29 cellular contexts compared by ENCODE assay signal in genomic region chr18:33074125-33074524, GRCh38.
"Had no signal": no experiment of that assay in that cellular context is flagged by ENCODE, and none has a peak within 500 bp of the region (broad histone marks: within the 10 kb centered on the region; RNA-seq: fewer than 3 reads in every experiment).

No MANE protein-coding gene starts in this region.

- H3K4me1 ChIP-seq: stomach, suprapubic skin, testis, thyroid gland, tibial artery, tibial nerve, transverse colon, upper lobe of left lung, upper lobe of right lung, uterus, vagina had no signal

- H3K9me3 Mint-ChIP-seq: stimulated activated memory B cell treated with anti-CD40 and anti-IgM and Interleukin-4, amounts not matched to agents 10 μg/mL and 1 μg/mL and 100 μg/mL, for 72 hours; type B pancreatic cell had no signal

- H3K4me1 Mint-ChIP-seq: stimulated activated effector memory CD8-positive, alpha-beta T cell treated with anti-CD3 and anti-CD28 coated beads, Interleukin-12 subunit alpha, Interleukin-12 subunit beta, amount 100 ng/mL, for 72 hours; stimulated activated memory B cell treated with anti-CD40 and anti-IgM and Interleukin-4, amounts not matched to agents 10 μg/mL and 1 μg/mL and 100 μg/mL, for 72 hours; stimulated activated naive B cell treated with anti-CD40 and anti-IgM and Interleukin-4, amounts not matched to agents 10 μg/mL and 1 μg/mL and 100 μg/mL, for 72 hours; stimulated activated naive CD8-positive, alpha-beta T cell treated with anti-CD3 and anti-CD28 coated beads, Interleukin-15, amount 100 ng/mL, for 72 hours had no signal

- DNase-seq: stimulated activated CD4-positive, alpha-beta T cell treated with anti-CD3 and anti-CD28 coated beads, Interleukin-2, amount 100 ng/mL, for 48 hours; stimulated activated CD4-positive, alpha-beta T cell treated with anti-CD3 and anti-CD28 coated beads, Interleukin-4, amount 100 ng/mL, for 1 hour; stimulated activated CD4-positive, alpha-beta T cell treated with anti-CD3 and anti-CD28 coated beads, Interleukin-4, amount 100 ng/mL, for 24 hours; stimulated activated CD4-positive, alpha-beta T cell treated with anti-CD3 and anti-CD28 coated beads, Interleukin-4, amount 100 ng/mL, for 4 hours; stimulated activated CD8-positive, alpha-beta memory T cell treated with anti-CD3 and anti-CD28 coated beads, Interleukin-4, amount 100 ng/mL, for 48 hours; stimulated activated naive B cell treated with anti-CD40 and anti-IgM and Interleukin-4, amounts not matched to agents 10 μg/mL and 1 μg/mL and 100 μg/mL, for 72 hours; stimulated activated naive CD4-positive, alpha-beta T cell; stimulated activated naive CD4-positive, alpha-beta T cell treated with Interleukin-2 at 50 U/mL for 16 hours; stimulated activated naive CD8-positive, alpha-beta T cell treated with anti-CD3 and anti-CD28 coated beads, Interleukin-15, amount 100 ng/mL, for 72 hours; stimulated activated naive CD8-positive, alpha-beta T cell treated with anti-CD3 and anti-CD28 coated beads, Interleukin-15, Interleukin-2, amounts not matched to agents 100 U/mL and 50 U/mL, for 24 hours; stomach; substantia nigra; testis; thyroid gland; tibial artery; transverse colon; trophoblast cell; upper lobe of left lung; upper lobe of right lung; uterus had no signal

- ATAC-seq: stimulated activated effector memory CD8-positive, alpha-beta T cell treated with anti-CD3 and anti-CD28 coated beads, Interleukin-12 subunit alpha, Interleukin-12 subunit beta, amount 100 ng/mL, for 72 hours; stimulated activated memory B cell treated with anti-CD40 and anti-IgM and Interleukin-4, amounts not matched to agents 10 μg/mL and 1 μg/mL and 100 μg/mL, for 72 hours; stimulated activated naive B cell treated with anti-CD40 and anti-IgM and Interleukin-4, amounts not matched to agents 10 μg/mL and 1 μg/mL and 100 μg/mL, for 72 hours; stimulated activated naive CD8-positive, alpha-beta T cell treated with anti-CD3 and anti-CD28 coated beads, Interleukin-15, amount 100 ng/mL, for 72 hours; stimulated activated naive CD8-positive, alpha-beta T cell treated with anti-CD3 and anti-CD28 coated beads, Interleukin-15, Interleukin-2, amounts not matched to agents 100 U/mL and 50 U/mL, for 24 hours; upper lobe of right lung had no signal

- H3K27ac Mint-ChIP-seq: stimulated activated effector memory CD8-positive, alpha-beta T cell treated with anti-CD3 and anti-CD28 coated beads, Interleukin-12 subunit alpha, Interleukin-12 subunit beta, amount 100 ng/mL, for 72 hours; stimulated activated memory B cell treated with anti-CD40 and anti-IgM and Interleukin-4, amounts not matched to agents 10 μg/mL and 1 μg/mL and 100 μg/mL, for 72 hours; stimulated activated naive B cell treated with anti-CD40 and anti-IgM and Interleukin-4, amounts not matched to agents 10 μg/mL and 1 μg/mL and 100 μg/mL, for 72 hours; stimulated activated naive CD8-positive, alpha-beta T cell treated with anti-CD3 and anti-CD28 coated beads, Interleukin-15, amount 100 ng/mL, for 72 hours; stimulated activated naive CD8-positive, alpha-beta T cell treated with anti-CD3 and anti-CD28 coated beads, Interleukin-15, Interleukin-2, amounts not matched to agents 100 ng/mL and 50 ng/mL, for 24 hours; type B pancreatic cell had no signal

- H3K4me3 ChIP-seq: stomach, suprapubic skin, testis, thoracic aorta, thyroid gland, tibial artery, tibial nerve, transverse colon, upper lobe of left lung, upper lobe of right lung, uterus, vagina had no signal

- H3K27me3 ChIP-seq: stomach, suprapubic skin, testis, thyroid gland, tibial artery, tibial nerve, transverse colon, upper lobe of left lung, upper lobe of right lung, uterus, vagina had no signal

- H3K36me3 Mint-ChIP-seq: stimulated activated effector memory CD8-positive, alpha-beta T cell treated with anti-CD3 and anti-CD28 coated beads, Interleukin-12 subunit alpha, Interleukin-12 subunit beta, amount 100 ng/mL, for 72 hours; stimulated activated memory B cell treated with anti-CD40 and anti-IgM and Interleukin-4, amounts not matched to agents 10 μg/mL and 1 μg/mL and 100 μg/mL, for 72 hours; stimulated activated naive B cell treated with anti-CD40 and anti-IgM and Interleukin-4, amounts not matched to agents 10 μg/mL and 1 μg/mL and 100 μg/mL, for 72 hours; type B pancreatic cell had no signal

- H3K27ac ChIP-seq: stomach, suprapubic skin, testis, thoracic aorta, thyroid gland, tibial artery, tibial nerve, transverse colon, upper lobe of left lung, upper lobe of right lung, uterus, vagina had no signal

- H3K9me3 ChIP-seq: stomach, suprapubic skin, testis, thoracic aorta, thyroid gland, tibial artery, transverse colon, upper lobe of left lung, upper lobe of right lung, uterus, vagina had no signal

- H3K27me3 Mint-ChIP-seq: stimulated activated memory B cell treated with anti-CD40 and anti-IgM and Interleukin-4, amounts not matched to agents 10 μg/mL and 1 μg/mL and 100 μg/mL, for 72 hours; stimulated activated naive CD8-positive, alpha-beta T cell treated with anti-CD3 and anti-CD28 coated beads, Interleukin-15, amount 100 ng/mL, for 72 hours; stimulated activated naive CD8-positive, alpha-beta T cell treated with anti-CD3 and anti-CD28 coated beads, Interleukin-15, Interleukin-2, amounts not matched to agents 100 ng/mL and 50 ng/mL, for 24 hours had no signal

- FAIRE-seq: urothelium cell line had no signal

- H3K4me3 Mint-ChIP-seq: stimulated activated effector memory CD8-positive, alpha-beta T cell treated with anti-CD3 and anti-CD28 coated beads, Interleukin-12 subunit alpha, Interleukin-12 subunit beta, amount 100 ng/mL, for 72 hours; stimulated activated memory B cell treated with anti-CD40 and anti-IgM and Interleukin-4, amounts not matched to agents 10 μg/mL and 1 μg/mL and 100 μg/mL, for 72 hours; stimulated activated naive B cell treated with anti-CD40 and anti-IgM and Interleukin-4, amounts not matched to agents 10 μg/mL and 1 μg/mL and 100 μg/mL, for 72 hours; stimulated activated naive CD8-positive, alpha-beta T cell treated with anti-CD3 and anti-CD28 coated beads, Interleukin-15, amount 100 ng/mL, for 72 hours; stimulated activated naive CD8-positive, alpha-beta T cell treated with anti-CD3 and anti-CD28 coated beads, Interleukin-15, Interleukin-2, amounts not matched to agents 100 ng/mL and 50 ng/mL, for 24 hours; type B pancreatic cell had no signal

- H3K36me3 ChIP-seq: stomach, suprapubic skin, thoracic aorta, thyroid gland, tibial artery, tibial nerve, transverse colon, upper lobe of left lung, upper lobe of right lung, uterus, vagina had no signal
